ENCODE assay signal across 9 cellular contexts in genomic region chr15:68794869-68795268, GRCh38. TPM values are rescaled to one million over a fixed set of nuclear protein-coding genes. Genes with fewer than 3 reads are reported as not detected.
DNase-seq lines count a peak whose midpoint lies in the region; ATAC-seq, FAIRE-seq and TF ChIP-seq lines count a peak whose summit lies in the region.
"Had no signal": no experiment of that assay in that cellular context is flagged by ENCODE, and none has a peak within 500 bp of the region (broad histone marks: within the 10 kb centered on the region; RNA-seq: fewer than 3 reads in every experiment).

No MANE protein-coding gene starts in this region.

- peaks cover 42% of the 10 kb centered on the region for H3K36me3 Mint-ChIP-seq in activated CD8-positive, alpha-beta T cell treated with anti-CD3 and anti-CD28 coated beads, Interleukin-2, amount 10 ng/mL, durations not matched to agents 7 days and 5 days (ENCODE audit: low read depth)

- H3K27ac Mint-ChIP-seq in activated CD8-positive, alpha-beta T cell treated with anti-CD3 and anti-CD28 coated beads, Interleukin-2, amount 10 ng/mL, durations not matched to agents 7 days and 5 days, result peak overlapping the region; percentile 48

- H3K4me3 ChIP-seq in right cardiac atrium (ENCODE audit: low read length), result peak overlapping the region; percentile 21
- H3K4me3 ChIP-seq in gastrocnemius medialis, result peak overlapping the region; percentile 13 to 58 (median 30)

- H3K4me1 Mint-ChIP-seq in activated CD8-positive, alpha-beta T cell treated with anti-CD3 and anti-CD28 coated beads, Interleukin-2, amount 10 ng/mL, durations not matched to agents 7 days and 5 days (ENCODE audit: low read depth), result peaks cover 98% of the 10 kb centered on the region

- peak; percentile 91 for FAIRE-seq in GM19239 (lab: Jason Lieb, UNC)

- in situ Hi-C loops in gastrocnemius medialis (cut with MboI; ENCODE audit: low sequenced_read_pairs in 4 of 4), result no loop called here

- intact Hi-C loops in right cardiac atrium (cut with DNase I), result no loop called here
- intact Hi-C loops in gastrocnemius medialis (cut with DNase I; ENCODE audit: low total_unique reads), result loop anchor here (1.0 kb wide), 1 partner anchor 23 kb away; no protein-coding TSS in a partner anchor

- CTCF ChIA-PET in activated CD8-positive, alpha-beta T cell treated with anti-CD3 and anti-CD28 coated beads, Interleukin-2, amount 10 ng/mL, durations not matched to agents 7 days and 5 days (lab: Charles Lee), result interaction anchor here (1.2 to 4.0 kb wide), 8 partner anchors 8 to 245 kb away, joined by 4 to 39 read pairs (median 6); no protein-coding TSS in a partner anchor

- TF ChIP-seq POLR2A in gastrocnemius medialis (IDR thresholded peaks at IDR 0.05), result no peak

- no peaks in the 10 kb centered on the region for H3K27me3 Mint-ChIP-seq in activated CD8-positive, alpha-beta T cell treated with anti-CD3 and anti-CD28 coated beads, Interleukin-2, amount 10 ng/mL, durations not matched to agents 7 days and 5 days (ENCODE audit: low read depth)

- no peak for ATAC-seq in activated CD8-positive, alpha-beta T cell treated with anti-CD3 and anti-CD28 coated beads, Interleukin-2, amount 10 ng/mL, durations not matched to agents 7 days and 5 days
- ATAC-seq in right cardiac atrium (peak; percentile 7 to 17), gastrocnemius medialis (peak; percentile 39 to 67)

- no peak for DNase-seq in GM19239 (ENCODE audit: insufficient read length, low spot score)
- no peak for DNase-seq in activated CD8-positive, alpha-beta T cell treated with anti-CD3 and anti-CD28 coated beads, Interleukin-2, amount 10 ng/mL, durations not matched to agents 7 days and 5 days
- no peak for DNase-seq in right cardiac atrium
- DNase-seq in gastrocnemius medialis, result no peak
- no peak for DNase-seq in activated CD4-positive, CD25-positive, alpha-beta regulatory T cell (lab: John Stamatoyannopoulos, UW)
- no peak for DNase-seq in activated CD8-positive, alpha-beta memory T cell treated with anti-CD3 and anti-CD28 coated beads for 24 hours
- DNase-seq in SIG-M5 (lab: John Stamatoyannopoulos, UW), result no peak
- DNase-seq in NCI-H1436 treated with DMSO at 0.1 percent for 48 hours (lab: John Stamatoyannopoulos, UW), result no peak
- DNase-seq: NCI-H1105 treated with DMSO at 0.1 percent for 48 hours had no signal

- H3K36me3 ChIP-seq in gastrocnemius medialis, result no peaks in the 10 kb centered on the region

- peak overlapping the region; percentile 35 for H3K4me3 Mint-ChIP-seq in activated CD8-positive, alpha-beta T cell treated with anti-CD3 and anti-CD28 coated beads, Interleukin-2, amount 10 ng/mL, durations not matched to agents 7 days and 5 days

- H3K9me3 ChIP-seq in right cardiac atrium (ENCODE audit: control insufficient read depth, low read length) (no peaks in the 10 kb centered on the region), gastrocnemius medialis (no peaks in the 10 kb centered on the region)

- no peaks in the 10 kb centered on the region for H3K27me3 ChIP-seq in right cardiac atrium (ENCODE audit: control insufficient read depth, insufficient read depth)
- no peaks in the 10 kb centered on the region for H3K27me3 ChIP-seq in gastrocnemius medialis

- H3K9me3 Mint-ChIP-seq in activated CD8-positive, alpha-beta T cell treated with anti-CD3 and anti-CD28 coated beads, Interleukin-2, amount 10 ng/mL, durations not matched to agents 7 days and 5 days (ENCODE audit: insufficient read depth), result no peaks in the 10 kb centered on the region

- TF ChIP-seq CTCF in gastrocnemius medialis (IDR thresholded peaks at IDR 0.05 in 4 of 5, conservative IDR thresholded peaks at IDR 0.05 in 1 of 5), result peak in 2 of 5 experiments; percentile 10 to 30

- POLR2A ChIA-PET in activated CD8-positive, alpha-beta T cell treated with anti-CD3 and anti-CD28 coated beads, Interleukin-2, amount 10 ng/mL, durations not matched to agents 7 days and 5 days (lab: Charles Lee), result interaction anchor here (0.7 to 2.9 kb wide), 5 partner anchors 10 to 442 kb away, joined by 4 to 61 read pairs (median 5); partner anchors contain the start of gene ANP32A

- H3K27ac ChIP-seq in right cardiac atrium (ENCODE audit: low read length), result peak overlapping the region; percentile 84
- peak overlapping the region; percentile 80 to 93 (median 90) for H3K27ac ChIP-seq in gastrocnemius medialis

- H3K4me1 ChIP-seq in right cardiac atrium (ENCODE audit: control insufficient read depth, insufficient read depth, low read length), result peaks cover 68% of the 10 kb centered on the region
- H3K4me1 ChIP-seq in gastrocnemius medialis, result peaks cover 85 to 92% of the 10 kb centered on the region in 2 donors

- WGBS in right cardiac atrium, result 13% methylated on average over 4 of the region's 4 CpGs

RNA-seq across cellular contexts. Expression of gene ANP32A, which starts 25.8 kb away (rescaled TPM):
- total RNA-seq in activated CD8-positive, alpha-beta T cell treated with anti-CD3 and anti-CD28 coated beads, Interleukin-2, amount 10 ng/mL, durations not matched to agents 7 days and 5 days, result 100 to 1,000 TPM; 227 TPM
- total RNA-seq in right cardiac atrium (100 to 1,000 TPM; 104 to 145 (median 122) TPM), gastrocnemius medialis (10 to 100 TPM; 27.1 to 55.8 (median 50.6) TPM)
- 103 TPM for polyA plus RNA-seq in right cardiac atrium
